In the genomic region with DNA sequence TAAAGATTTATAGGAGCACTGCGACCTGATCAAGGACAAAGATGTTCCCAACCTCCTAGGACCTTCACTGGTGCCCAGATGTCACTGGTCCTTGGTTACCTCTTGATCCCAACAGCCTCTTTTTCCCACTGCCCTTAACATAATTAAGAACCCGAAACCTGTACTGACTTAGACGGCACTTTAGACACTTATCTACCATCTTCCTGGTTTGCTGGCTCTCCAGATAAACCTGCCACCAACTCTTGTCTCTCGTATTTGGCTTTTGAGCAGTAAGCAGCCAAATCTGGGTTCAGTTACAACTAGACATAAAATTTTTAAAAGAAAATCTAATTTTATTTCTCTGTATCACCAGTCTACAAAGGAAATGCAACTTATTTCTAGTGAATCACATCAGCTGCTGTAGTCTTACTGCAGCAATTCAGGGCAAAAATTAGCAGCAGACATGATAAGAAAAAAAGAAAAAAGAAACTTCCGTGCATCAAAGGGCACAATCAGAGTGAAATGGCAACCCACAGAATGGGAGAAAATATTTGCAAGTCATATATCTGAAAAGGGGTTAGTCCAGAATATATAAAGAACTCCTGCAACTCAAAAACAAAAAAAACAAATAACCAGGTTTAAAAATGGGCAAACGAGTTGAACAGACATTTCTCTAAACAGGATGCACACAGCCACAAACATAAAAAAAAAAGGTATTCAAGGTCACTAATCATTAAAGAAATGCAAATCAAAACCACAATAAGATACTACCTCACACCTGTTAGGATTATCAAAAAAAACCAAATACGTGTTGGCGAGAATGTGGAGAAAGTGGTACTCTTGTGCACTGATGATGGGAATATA, we compare ENCODE assay signal across 23 cellular contexts. TPM values are rescaled to one million over a fixed set of nuclear protein-coding genes. Genes with fewer than 3 reads are reported as not detected.
DNase-seq lines count a peak whose midpoint lies in the region; ATAC-seq lines count a peak whose summit lies in the region.
"Had no signal": no experiment of that assay in that cellular context is flagged by ENCODE, and none has a peak within 500 bp of the region (broad histone marks: within the 10 kb centered on the region; RNA-seq: fewer than 3 reads in every experiment).

No MANE protein-coding gene starts in this region.

- no peak overlapping the region for H2BK12ac ChIP-seq in trophoblast cell (ENCODE audit: low read length)

- WGBS in trophoblast cell (ENCODE audit: extremely low coverage, insufficient coverage, insufficient read length): no CpG with 5 or more reads among the region's 8 CpGs

- H2AFZ ChIP-seq in trophoblast cell (ENCODE audit: insufficient read depth, low read length, poor library complexity): no peak overlapping the region
- H2AFZ ChIP-seq: parathyroid adenoma had no signal

- H3K79me1 ChIP-seq in trophoblast cell (ENCODE audit: low read length): no peaks in the 10 kb centered on the region

- no peak overlapping the region for H3K4ac ChIP-seq in trophoblast cell (ENCODE audit: low read depth, low read length)

- peaks cover 47% of the 10 kb centered on the region for H3K4me1 Mint-ChIP-seq in activated naive CD8-positive, alpha-beta T cell (ENCODE audit: low read depth)
- H3K4me1 Mint-ChIP-seq in activated naive CD8-positive, alpha-beta T cell treated with anti-CD3 and anti-CD28 coated beads, Interleukin-2, amount 50 U/mL, for 24 hours: peaks cover 33% of the 10 kb centered on the region
- peaks cover 38% of the 10 kb centered on the region for H3K4me1 Mint-ChIP-seq in activated T-helper 17 cell treated with anti-CD3 and anti-CD28 coated beads, Interleukin-2, amount 50 U/mL, for 72 hours

- no peak overlapping the region for H3K18ac ChIP-seq in trophoblast cell (ENCODE audit: low read length)

- no peak overlapping the region for H3K4me2 ChIP-seq in trophoblast cell (ENCODE audit: low read length)
- H3K4me2 ChIP-seq: SK-N-SH had no signal

- H3K4me3 Mint-ChIP-seq in activated naive CD8-positive, alpha-beta T cell: peak overlapping the region; percentile 10
- no peak overlapping the region for H3K4me3 Mint-ChIP-seq in activated naive CD8-positive, alpha-beta T cell treated with anti-CD3 and anti-CD28 coated beads, Interleukin-2, amount 50 U/mL, for 24 hours
- peak overlapping the region; percentile 41 for H3K4me3 Mint-ChIP-seq in activated T-helper 17 cell treated with anti-CD3 and anti-CD28 coated beads, Interleukin-2, amount 50 U/mL, for 72 hours
- H3K4me3 Mint-ChIP-seq: activated CD4-positive, alpha-beta T cell treated with anti-CD3 and anti-CD28 coated beads for 36 hours; effector memory CD8-positive, alpha-beta T cell; nephron had no signal

- H3K79me2 ChIP-seq in trophoblast cell (ENCODE audit: control insufficient read depth, insufficient read depth, low read length, poor library complexity): no peaks in the 10 kb centered on the region
- H3K79me2 ChIP-seq: parathyroid adenoma had no signal

- no peaks in the 10 kb centered on the region for H3K9me3 ChIP-seq in KOPT-K1 (ENCODE audit: insufficient read depth, low read length, poor library complexity, severe bottlenecking)
- peaks cover 2% of the 10 kb centered on the region for H3K9me3 ChIP-seq in trophoblast cell (ENCODE audit: insufficient read depth, low read depth, low read length)
- H3K9me3 ChIP-seq: body of pancreas, SK-N-SH had no signal

- H2BK120ac ChIP-seq in trophoblast cell (ENCODE audit: insufficient read depth, low read length, poor library complexity): no peak overlapping the region

- H4K12ac ChIP-seq in trophoblast cell (ENCODE audit: low read depth, low read length): no peak overlapping the region

- no peak overlapping the region for H2AK5ac ChIP-seq in trophoblast cell (ENCODE audit: low read length)

- H3K4me1 ChIP-seq in trophoblast cell (ENCODE audit: control insufficient read depth in 1 of 2, insufficient read depth in 2 of 2, low read length in 2 of 2): peaks cover 14 to 17% of the 10 kb centered on the region in 2 experiments
- H3K4me1 ChIP-seq: parathyroid adenoma had no signal

- no peaks in the 10 kb centered on the region for H3K27me3 Mint-ChIP-seq in activated naive CD8-positive, alpha-beta T cell
- H3K27me3 Mint-ChIP-seq in activated naive CD8-positive, alpha-beta T cell treated with anti-CD3 and anti-CD28 coated beads, Interleukin-2, amount 50 U/mL, for 24 hours: no peaks in the 10 kb centered on the region
- H3K27me3 Mint-ChIP-seq in activated T-helper 17 cell treated with anti-CD3 and anti-CD28 coated beads, Interleukin-2, amount 50 U/mL, for 72 hours: no peaks in the 10 kb centered on the region
- H3K27me3 Mint-ChIP-seq: activated CD4-positive, alpha-beta T cell treated with anti-CD3 and anti-CD28 coated beads for 36 hours had no signal

- H3K9me3 Mint-ChIP-seq in activated naive CD8-positive, alpha-beta T cell (ENCODE audit: low read depth): no peaks in the 10 kb centered on the region
- H3K9me3 Mint-ChIP-seq in activated naive CD8-positive, alpha-beta T cell treated with anti-CD3 and anti-CD28 coated beads, Interleukin-2, amount 50 U/mL, for 24 hours: no peaks in the 10 kb centered on the region
- H3K9me3 Mint-ChIP-seq in activated T-helper 17 cell treated with anti-CD3 and anti-CD28 coated beads, Interleukin-2, amount 50 U/mL, for 72 hours: no peaks in the 10 kb centered on the region
- H3K9me3 Mint-ChIP-seq: effector memory CD8-positive, alpha-beta T cell; nephron had no signal

- H3K27ac ChIP-seq in KOPT-K1 (ENCODE audit: low read depth, low read length, poor library complexity, severe bottlenecking) (peak overlapping the region; percentile 81), trophoblast cell (ENCODE audit: low read depth, low read length) (no peak overlapping the region)
- H3K27ac ChIP-seq: body of pancreas, parathyroid adenoma had no signal

- no peak overlapping the region for H4K8ac ChIP-seq in trophoblast cell (ENCODE audit: low read depth, low read length)

- H3K36me3 ChIP-seq in KOPT-K1 (ENCODE audit: insufficient read depth, low read length): no peaks in the 10 kb centered on the region
- H3K36me3 ChIP-seq in trophoblast cell (ENCODE audit: control insufficient read depth in 1 of 2, insufficient read depth in 2 of 2, low read length in 2 of 2): no peaks in the 10 kb centered on the region

- peak overlapping the region; percentile 41 for H3K27ac Mint-ChIP-seq in activated naive CD8-positive, alpha-beta T cell
- no peak overlapping the region for H3K27ac Mint-ChIP-seq in activated naive CD8-positive, alpha-beta T cell treated with anti-CD3 and anti-CD28 coated beads, Interleukin-2, amount 50 U/mL, for 24 hours
- H3K27ac Mint-ChIP-seq in activated T-helper 17 cell treated with anti-CD3 and anti-CD28 coated beads, Interleukin-2, amount 50 U/mL, for 72 hours: peak overlapping the region; percentile 23
- H3K27ac Mint-ChIP-seq: activated CD4-positive, alpha-beta T cell treated with anti-CD3 and anti-CD28 coated beads for 36 hours; effector memory CD8-positive, alpha-beta T cell; nephron had no signal

- no peak overlapping the region for H3K9ac ChIP-seq in trophoblast cell (ENCODE audit: low read length)
- H3K9ac ChIP-seq: parathyroid adenoma, SK-N-SH had no signal

- DNase-seq in activated naive CD8-positive, alpha-beta T cell treated with anti-CD3 and anti-CD28 coated beads, Interleukin-2, amount 50 U/mL, for 24 hours: no peak
- no peak for DNase-seq in trophoblast cell
- DNase-seq: activated CD4-positive, alpha-beta T cell treated with anti-CD3 and anti-CD28 coated beads for 36 hours; activated CD8-positive, alpha-beta memory T cell treated with anti-CD3 and anti-CD28 coated beads, Interleukin-2, amount 50 U/mL, for 48 hours; activated naive CD4-positive, alpha-beta T cell treated with Interleukin-2 at 50 U/mL for 16 hours; body of pancreas; effector memory CD8-positive, alpha-beta T cell; GF-D8; GOT3; Kasumi-1; NCI-H1092 treated with DMSO at 0.1 percent for 48 hours; NCI-H2081 treated with DMSO at 0.1 percent for 48 hours; SK-N-SH; stimulated activated CD4-positive, alpha-beta T cell treated with anti-CD3 and anti-CD28 coated beads, Interleukin-15, amount 100 ng/mL, for 24 hours had no signal

- H4K91ac ChIP-seq in trophoblast cell (ENCODE audit: low read depth, low read length): no peak overlapping the region

- no peaks in the 10 kb centered on the region for H3K27me3 ChIP-seq in trophoblast cell (ENCODE audit: insufficient read depth, low read length)
- H3K27me3 ChIP-seq: body of pancreas had no signal

- ATAC-seq in activated naive CD8-positive, alpha-beta T cell treated with anti-CD3 and anti-CD28 coated beads, Interleukin-2, amount 50 U/mL, for 24 hours: no peak
- ATAC-seq in activated T-helper 17 cell treated with anti-CD3 and anti-CD28 coated beads, Interleukin-2, amount 50 U/mL, for 72 hours (replicated peaks): no peak
- no peak for ATAC-seq in GM18517 (IDR thresholded peaks at IDR 0.05; ENCODE audit: unreplicated experiment)
- no peak for ATAC-seq in HG02623 (IDR thresholded peaks at IDR 0.05; ENCODE audit: unreplicated experiment)
- ATAC-seq: activated CD4-positive, alpha-beta T cell treated with anti-CD3 and anti-CD28 coated beads for 36 hours; body of pancreas; effector memory CD8-positive, alpha-beta T cell; left lobe of liver; sciatic nerve had no signal

- H3K36me3 Mint-ChIP-seq in activated naive CD8-positive, alpha-beta T cell: no peaks in the 10 kb centered on the region
- H3K36me3 Mint-ChIP-seq in activated naive CD8-positive, alpha-beta T cell treated with anti-CD3 and anti-CD28 coated beads, Interleukin-2, amount 50 U/mL, for 24 hours (ENCODE audit: low read depth): no peaks in the 10 kb centered on the region
- no peaks in the 10 kb centered on the region for H3K36me3 Mint-ChIP-seq in activated T-helper 17 cell treated with anti-CD3 and anti-CD28 coated beads, Interleukin-2, amount 50 U/mL, for 72 hours (ENCODE audit: low read depth)

- H3K14ac ChIP-seq in trophoblast cell (ENCODE audit: low read length): no peak overlapping the region

- no peak overlapping the region for H2BK5ac ChIP-seq in trophoblast cell (ENCODE audit: low read depth, low read length, poor library complexity)

- no peak overlapping the region for H3K23ac ChIP-seq in trophoblast cell (ENCODE audit: low read length)

- no peak overlapping the region for H3K4me3 ChIP-seq in trophoblast cell (ENCODE audit: low read depth, low read length)
- H3K4me3 ChIP-seq: body of pancreas had no signal

RNA-seq across cellular contexts. Expression of a gene that starts 9.4 kb away (rescaled TPM):
- total RNA-seq in activated T-helper 17 cell treated with anti-CD3 and anti-CD28 coated beads, Interleukin-2, amount 50 U/mL, for 72 hours: 1 to 10 TPM; 3.5 to 6.8 TPM
- 3.3 and 3.7 TPM in 2 replicates for polyA plus RNA-seq in trophoblast cell (2013)

RNA-seq across cellular contexts. Expression of a gene that starts 27.7 kb away (rescaled TPM):
- 10 to 100 TPM; 48.9 to 51.6 TPM for total RNA-seq in activated T-helper 17 cell treated with anti-CD3 and anti-CD28 coated beads, Interleukin-2, amount 50 U/mL, for 72 hours
- 28.3 and 29.3 TPM in 2 replicates for polyA plus RNA-seq in trophoblast cell (2013)
